1 cellular context compared by ENCODE assay signal in the genomic region with DNA sequence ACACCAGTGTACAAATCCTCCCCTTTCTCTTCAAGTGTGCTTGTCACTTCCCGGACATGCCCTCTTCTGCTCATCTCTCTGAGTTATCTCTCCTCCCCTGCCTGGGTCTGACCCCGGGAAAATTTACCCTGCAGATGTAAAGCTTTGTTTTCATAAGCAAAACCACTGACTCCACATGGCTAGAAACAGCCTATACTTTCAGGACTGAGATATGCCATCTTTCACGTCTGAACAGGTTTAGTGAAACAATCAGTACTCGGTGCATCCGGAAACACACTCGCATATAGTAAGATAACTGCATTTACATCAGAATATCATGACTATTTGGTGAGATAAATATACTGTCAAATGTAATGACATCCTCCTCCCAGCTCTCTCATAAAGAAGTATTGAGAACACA.
TF ChIP-seq lines count a peak whose summit lies in the region.

No MANE protein-coding gene starts in this region.

TF ChIP-seq in GM12878, 131 proteins besides CTCF, POLR2A, EP300 and RAD21 (continued from another document):
- TF ChIP-seq, protein P1, sequence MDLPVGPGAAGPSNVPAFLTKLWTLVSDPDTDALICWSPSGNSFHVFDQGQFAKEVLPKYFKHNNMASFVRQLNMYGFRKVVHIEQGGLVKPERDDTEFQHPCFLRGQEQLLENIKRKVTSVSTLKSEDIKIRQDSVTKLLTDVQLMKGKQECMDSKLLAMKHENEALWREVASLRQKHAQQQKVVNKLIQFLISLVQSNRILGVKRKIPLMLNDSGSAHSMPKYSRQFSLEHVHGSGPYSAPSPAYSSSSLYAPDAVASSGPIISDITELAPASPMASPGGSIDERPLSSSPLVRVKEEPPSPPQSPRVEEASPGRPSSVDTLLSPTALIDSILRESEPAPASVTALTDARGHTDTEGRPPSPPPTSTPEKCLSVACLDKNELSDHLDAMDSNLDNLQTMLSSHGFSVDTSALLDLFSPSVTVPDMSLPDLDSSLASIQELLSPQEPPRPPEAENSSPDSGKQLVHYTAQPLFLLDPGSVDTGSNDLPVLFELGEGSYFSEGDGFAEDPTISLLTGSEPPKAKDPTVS (IDR thresholded peaks at IDR 0.05; ENCODE audit: low read depth, low read length), result no peak
- TF ChIP-seq HDAC6 (IDR thresholded peaks at IDR 0.05; ENCODE audit: unreplicated experiment), result no peak
- TF ChIP-seq, protein P2, sequence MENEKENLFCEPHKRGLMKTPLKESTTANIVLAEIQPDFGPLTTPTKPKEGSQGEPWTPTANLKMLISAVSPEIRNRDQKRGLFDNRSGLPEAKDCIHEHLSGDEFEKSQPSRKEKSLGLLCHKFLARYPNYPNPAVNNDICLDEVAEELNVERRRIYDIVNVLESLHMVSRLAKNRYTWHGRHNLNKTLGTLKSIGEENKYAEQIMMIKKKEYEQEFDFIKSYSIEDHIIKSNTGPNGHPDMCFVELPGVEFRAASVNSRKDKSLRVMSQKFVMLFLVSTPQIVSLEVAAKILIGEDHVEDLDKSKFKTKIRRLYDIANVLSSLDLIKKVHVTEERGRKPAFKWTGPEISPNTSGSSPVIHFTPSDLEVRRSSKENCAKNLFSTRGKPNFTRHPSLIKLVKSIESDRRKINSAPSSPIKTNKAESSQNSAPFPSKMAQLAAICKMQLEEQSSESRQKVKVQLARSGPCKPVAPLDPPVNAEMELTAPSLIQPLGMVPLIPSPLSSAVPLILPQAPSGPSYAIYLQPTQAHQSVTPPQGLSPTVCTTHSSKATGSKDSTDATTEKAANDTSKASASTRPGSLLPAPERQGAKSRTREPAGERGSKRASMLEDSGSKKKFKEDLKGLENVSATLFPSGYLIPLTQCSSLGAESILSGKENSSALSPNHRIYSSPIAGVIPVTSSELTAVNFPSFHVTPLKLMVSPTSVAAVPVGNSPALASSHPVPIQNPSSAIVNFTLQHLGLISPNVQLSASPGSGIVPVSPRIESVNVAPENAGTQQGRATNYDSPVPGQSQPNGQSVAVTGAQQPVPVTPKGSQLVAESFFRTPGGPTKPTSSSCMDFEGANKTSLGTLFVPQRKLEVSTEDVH (IDR thresholded peaks at IDR 0.05; ENCODE audit: low read depth, partially characterized antibody), result no peak
